ENCODE assay signal across 1 cellular context in the genomic region with DNA sequence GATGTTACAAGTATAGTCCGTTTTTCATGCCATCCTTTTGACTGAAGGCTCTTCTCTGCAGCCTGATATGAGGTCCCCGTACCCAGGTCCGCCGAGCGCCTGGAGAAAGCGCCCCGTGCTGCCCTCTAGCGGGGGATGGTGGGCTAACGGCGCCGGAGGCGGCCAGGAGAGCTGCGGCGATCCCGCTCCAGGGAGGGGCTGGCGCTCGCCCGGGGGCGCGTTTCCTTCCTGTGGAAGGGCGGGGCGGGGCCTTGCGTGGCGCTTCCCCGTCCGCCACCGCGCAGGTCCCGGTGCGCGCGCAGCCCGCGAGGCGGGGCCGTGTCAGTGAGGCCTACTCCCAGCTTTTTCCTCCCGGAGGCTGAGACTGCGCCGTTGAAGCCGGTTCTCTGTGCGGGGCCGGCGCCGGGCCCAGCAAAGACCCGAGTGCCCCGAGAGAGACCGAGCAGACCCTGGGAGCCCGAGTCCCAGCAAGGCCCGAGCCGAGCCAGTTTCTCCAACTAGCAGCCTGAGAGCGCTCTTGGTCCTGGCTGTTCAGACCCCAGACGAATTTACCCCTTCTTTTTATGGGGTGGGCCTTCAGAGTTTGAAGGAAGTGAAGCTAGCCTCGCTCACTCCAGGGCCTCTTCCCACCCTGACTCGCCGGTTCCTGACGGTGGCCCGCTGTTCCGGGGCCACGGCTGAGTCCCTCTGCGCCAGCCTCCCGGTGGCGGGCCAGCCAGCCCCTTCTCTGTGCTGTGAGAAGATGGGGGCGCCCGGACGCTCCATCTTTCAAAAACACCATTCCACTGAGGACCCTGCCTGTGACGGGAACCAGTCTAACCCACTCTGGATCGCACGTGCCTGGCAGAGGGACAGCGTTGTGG.
TF ChIP-seq lines count a peak whose summit lies in the region.

No MANE protein-coding gene starts in this region.

TF ChIP-seq in WTC11, 78 proteins besides CTCF, POLR2A, EP300 and RAD21 (continued from another document):
- TF ChIP-seq OVOL2 (CRISPR knock-in tag; IDR thresholded peaks at IDR 0.05; ENCODE audit: borderline replicate concordance) (no peak), CREM (CRISPR knock-in tag; IDR thresholded peaks at IDR 0.05) (peak; percentile 44; the same call in 1 of the 2 replicates), ZNF219 (CRISPR knock-in tag; IDR thresholded peaks at IDR 0.05; ENCODE audit: borderline replicate concordance) (no peak), ZNF423 (CRISPR knock-in tag; IDR thresholded peaks at IDR 0.05) (peak; percentile 27; the same call in 1 of the 2 replicates), E2F1 (CRISPR knock-in tag; IDR thresholded peaks at IDR 0.05) (no peak), E2F5 (CRISPR knock-in tag; IDR thresholded peaks at IDR 0.05) (peak; percentile 91), FOXP1 (CRISPR knock-in tag; IDR thresholded peaks at IDR 0.05; ENCODE audit: borderline replicate concordance) (peak; percentile 37; the same call in 1 of the 2 replicates), GTF2I (CRISPR knock-in tag; conservative IDR thresholded peaks at IDR 0.05) (no peak), ELF4 (CRISPR knock-in tag; IDR thresholded peaks at IDR 0.05; ENCODE audit: low read depth) (no peak), CBFB (CRISPR knock-in tag; IDR thresholded peaks at IDR 0.05; ENCODE audit: low read depth) (no peak), FOXK1 (CRISPR knock-in tag; IDR thresholded peaks at IDR 0.05) (0 out of 2 replicates have a peak, but pooled peaks have one; percentile 58), MAX (CRISPR knock-in tag; IDR thresholded peaks at IDR 0.05) (peak; percentile 61), PRRX2 (CRISPR knock-in tag; IDR thresholded peaks at IDR 0.05) (0 out of 2 replicates have a peak, but pooled peaks have one; percentile 31), TP53 (CRISPR knock-in tag; IDR thresholded peaks at IDR 0.05) (peak; percentile 76), NR2C2 (CRISPR knock-in tag; IDR thresholded peaks at IDR 0.05) (no peak), ZSCAN18 (CRISPR knock-in tag; IDR thresholded peaks at IDR 0.05) (no peak), TEAD4 (CRISPR knock-in tag; IDR thresholded peaks at IDR 0.05) (no peak), KAT7 (CRISPR knock-in tag; IDR thresholded peaks at IDR 0.05; ENCODE audit: borderline replicate concordance) (no peak), EMX1 (CRISPR knock-in tag; IDR thresholded peaks at IDR 0.05) (peak; percentile 53; the same call in 1 of the 2 replicates), ZNF396 (CRISPR knock-in tag; IDR thresholded peaks at IDR 0.05; ENCODE audit: borderline replicate concordance) (no peak), JAZF1 (CRISPR knock-in tag; IDR thresholded peaks at IDR 0.05) (no peak), TEAD1 (CRISPR knock-in tag; IDR thresholded peaks at IDR 0.05) (peak; percentile 74)
- TF ChIP-seq, protein P1, sequence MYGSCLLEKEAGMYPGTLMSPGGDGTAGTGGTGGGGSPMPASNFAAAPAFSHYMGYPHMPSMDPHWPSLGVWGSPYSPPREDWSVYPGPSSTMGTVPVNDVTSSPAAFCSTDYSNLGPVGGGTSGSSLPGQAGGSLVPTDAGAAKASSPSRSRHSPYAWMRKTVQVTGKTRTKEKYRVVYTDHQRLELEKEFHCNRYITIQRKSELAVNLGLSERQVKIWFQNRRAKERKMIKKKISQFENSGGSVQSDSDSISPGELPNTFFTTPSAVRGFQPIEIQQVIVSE (CRISPR knock-in tag; IDR thresholded peaks at IDR 0.05; ENCODE audit: borderline replicate concordance) = no peak
- TF ChIP-seq, protein P2, sequence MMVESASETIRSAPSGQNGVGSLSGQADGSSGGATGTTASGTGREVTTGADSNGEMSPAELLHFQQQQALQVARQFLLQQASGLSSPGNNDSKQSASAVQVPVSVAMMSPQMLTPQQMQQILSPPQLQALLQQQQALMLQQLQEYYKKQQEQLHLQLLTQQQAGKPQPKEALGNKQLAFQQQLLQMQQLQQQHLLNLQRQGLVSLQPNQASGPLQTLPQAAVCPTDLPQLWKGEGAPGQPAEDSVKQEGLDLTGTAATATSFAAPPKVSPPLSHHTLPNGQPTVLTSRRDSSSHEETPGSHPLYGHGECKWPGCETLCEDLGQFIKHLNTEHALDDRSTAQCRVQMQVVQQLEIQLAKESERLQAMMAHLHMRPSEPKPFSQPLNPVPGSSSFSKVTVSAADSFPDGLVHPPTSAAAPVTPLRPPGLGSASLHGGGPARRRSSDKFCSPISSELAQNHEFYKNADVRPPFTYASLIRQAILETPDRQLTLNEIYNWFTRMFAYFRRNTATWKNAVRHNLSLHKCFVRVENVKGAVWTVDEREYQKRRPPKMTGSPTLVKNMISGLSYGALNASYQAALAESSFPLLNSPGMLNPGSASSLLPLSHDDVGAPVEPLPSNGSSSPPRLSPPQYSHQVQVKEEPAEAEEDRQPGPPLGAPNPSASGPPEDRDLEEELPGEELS (CRISPR knock-in tag; IDR thresholded peaks at IDR 0.05) = no peak
